Comparison of ENCODE assay signal across 1 cellular context in the genomic region with DNA sequence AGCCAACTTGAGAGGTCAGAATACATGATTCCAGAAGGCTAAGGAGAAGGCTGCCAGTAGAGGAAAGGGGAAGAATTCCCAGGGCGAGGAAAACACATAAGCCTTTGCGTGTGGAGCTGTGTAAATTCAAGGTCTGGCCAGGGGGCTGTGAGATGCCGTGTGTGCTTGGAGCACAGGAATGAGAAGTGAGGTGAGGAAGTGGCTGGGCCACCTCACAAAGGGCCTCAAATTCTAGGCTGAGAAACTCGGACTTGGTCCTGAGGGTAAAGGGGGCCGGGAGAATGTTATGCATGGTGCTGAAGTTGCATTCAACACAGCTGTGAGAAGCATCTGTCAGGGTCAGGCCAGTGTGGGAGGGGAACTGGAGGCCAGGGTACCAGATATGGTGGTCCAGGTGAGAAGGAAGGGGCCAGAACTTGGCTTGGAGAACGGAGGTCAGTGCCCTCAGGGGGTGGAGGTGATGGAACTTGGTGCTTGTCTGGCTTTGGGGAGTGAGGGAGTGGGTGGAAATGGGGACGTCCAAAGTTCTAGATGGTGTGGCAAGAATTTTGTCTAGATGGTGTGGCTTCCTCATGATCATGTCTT.
TF ChIP-seq lines count a peak whose summit lies in the region.

No MANE protein-coding gene starts in this region.

TF ChIP-seq in K562, 482 proteins besides CTCF, POLR2A, EP300 and RAD21:
- TF ChIP-seq ZNF384 (IDR thresholded peaks at IDR 0.05; ENCODE audit: low read depth, low read length) (no peak), TCFL5 (CRISPR knock-in tag; conservative IDR thresholded peaks at IDR 0.05) (no peak), TEAD1 (CRISPR knock-in tag; IDR thresholded peaks at IDR 0.05) (peak in 1 of 2 experiments; percentile 13; a peak in 1 of 4 replicates), KAT8 (IDR thresholded peaks at IDR 0.05; ENCODE audit: low read depth) (no peak), SPI1 (IDR thresholded peaks at IDR 0.05; ENCODE audit: borderline replicate concordance, low read depth, low read length) (0 out of 2 replicates have a peak, but pooled peaks have one; percentile 8), ZNF143 (CRISPR knock-in tag; IDR thresholded peaks at IDR 0.05) (peak; percentile 25; the same call in 1 of the 2 replicates), PML (IDR thresholded peaks at IDR 0.05; ENCODE audit: low read length) (no peak), OTX1 (CRISPR knock-in tag; IDR thresholded peaks at IDR 0.05) (peak; percentile 67; the same call in 1 of the 2 replicates), SREBF1 (IDR thresholded peaks at IDR 0.05; ENCODE audit: borderline replicate concordance, low read depth, low read length) (no peak), TFAM (CRISPR knock-in tag; conservative IDR thresholded peaks at IDR 0.05) (no peak), MAFF (IDR thresholded peaks at IDR 0.05; ENCODE audit: low read length) (no peak), LEF1 (IDR thresholded peaks at IDR 0.05) (no peak), MXI1 (IDR thresholded peaks at IDR 0.05; ENCODE audit: low read depth, low read length) (no peak), RCOR1 (IDR thresholded peaks at IDR 0.05; ENCODE audit: borderline replicate concordance in 1 of 2, low read depth in 2 of 2, low read length in 2 of 2) (no peak), KDM5B (IDR thresholded peaks at IDR 0.05; ENCODE audit: insufficient replicate concordance, low read depth, low read length) (peak; percentile 12), KAT7 (CRISPR knock-in tag; IDR thresholded peaks at IDR 0.05; ENCODE audit: borderline replicate concordance) (0 out of 2 replicates have a peak, but pooled peaks have one; percentile 69), THRB (CRISPR knock-in tag; conservative IDR thresholded peaks at IDR 0.05) (peak; percentile 10; the same call in 1 of the 2 replicates)
